In the genomic region with DNA sequence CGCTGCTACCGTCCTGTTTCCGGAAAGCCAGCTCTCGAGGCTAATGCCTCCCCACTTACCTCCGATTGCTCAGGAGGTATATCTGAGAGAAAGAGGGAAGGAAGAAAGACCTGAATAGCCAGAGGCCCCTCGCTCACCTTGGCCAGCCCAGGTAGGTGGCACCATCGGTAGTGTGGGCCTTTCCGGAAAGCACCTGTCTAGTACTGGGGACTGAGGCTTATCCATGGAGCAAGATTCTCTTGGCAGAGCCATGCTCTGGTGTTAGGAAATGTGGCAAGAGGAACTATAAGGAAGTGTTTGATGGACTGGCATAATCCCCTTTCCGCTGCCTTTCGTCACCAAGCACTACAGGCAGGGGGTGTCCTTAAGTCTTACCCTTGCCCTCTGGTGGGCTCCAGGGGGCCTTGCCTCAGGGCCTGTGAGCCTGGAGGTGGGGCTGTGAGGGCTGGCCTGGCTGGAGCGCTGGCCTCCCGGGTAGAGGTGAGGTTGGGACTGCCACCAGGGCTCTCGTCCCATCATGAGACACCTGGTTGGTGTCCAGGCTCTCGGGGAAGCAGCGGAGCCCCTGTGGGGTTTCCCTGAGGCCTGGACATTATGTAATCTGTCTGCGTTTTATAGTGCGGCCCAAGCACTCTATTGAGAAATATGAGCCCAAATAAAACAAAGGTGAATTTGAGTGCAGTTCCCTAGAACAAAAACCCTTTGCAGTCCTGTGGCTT, we compare ENCODE assay signal across 9 cellular contexts. TPM values are rescaled to one million over a fixed set of nuclear protein-coding genes. Genes with fewer than 3 reads are reported as not detected.
DNase-seq lines count a peak whose midpoint lies in the region; ATAC-seq, FAIRE-seq and TF ChIP-seq lines count a peak whose summit lies in the region.
"Had no signal": no experiment of that assay in that cellular context is flagged by ENCODE, and none has a peak within 500 bp of the region (broad histone marks: within the 10 kb centered on the region; RNA-seq: fewer than 3 reads in every experiment).

No MANE protein-coding gene starts in this region.

- no peak overlapping the region for H3K27ac ChIP-seq in astrocyte (ENCODE audit: low read depth, low read length)
- H3K27ac ChIP-seq in HepG2 (ENCODE audit: extremely low read length, insufficient read depth, low read length) = peak overlapping the region; percentile 89
- peak overlapping the region; percentile 85 for H3K27ac ChIP-seq in urinary bladder (ENCODE audit: low read depth)

- TF ChIP-seq CTCF in astrocyte (IDR thresholded peaks at IDR 0.05; ENCODE audit: insufficient read depth, low read depth, low read length) = no peak
- peak; percentile 39 for TF ChIP-seq CTCF in HepG2 (CRISPR knock-in tag; IDR thresholded peaks at IDR 0.05)
- no peak for TF ChIP-seq CTCF in BE2C (IDR thresholded peaks at IDR 0.05; ENCODE audit: low read depth, low read length)

- H3K4me3 ChIP-seq in astrocyte (ENCODE audit: insufficient read depth, low read depth, low read length) (peak overlapping the region; percentile 77), HepG2 (replicated peaks in 1 of 3; ENCODE audit: insufficient read depth in 1 of 3, low read depth in 2 of 3, low read length in 3 of 3) (peak overlapping the region; percentile 92 to 99 (median 93)), urinary bladder (ENCODE audit: low read depth, low read length) (no peak overlapping the region), BE2C (ENCODE audit: low read depth, low read length) (no peak overlapping the region)

- H3K36me3 ChIP-seq in astrocyte (ENCODE audit: insufficient read depth, low read length) = no peaks in the 10 kb centered on the region
- no peaks in the 10 kb centered on the region; a peak in 2 of 5 replicates for H3K36me3 ChIP-seq in HepG2 (replicated peaks in 1 of 2; ENCODE audit: control insufficient read depth in 1 of 2, insufficient read depth in 2 of 2, low read length in 2 of 2)
- no peaks in the 10 kb centered on the region for H3K36me3 ChIP-seq in urinary bladder (ENCODE audit: insufficient read depth)
- no peaks in the 10 kb centered on the region for H3K36me3 ChIP-seq in BE2C

- H3K4me1 ChIP-seq in astrocyte (ENCODE audit: insufficient read depth, low read length) (peaks cover 29% of the 10 kb centered on the region), HepG2 (ENCODE audit: insufficient read depth, low read length) (peaks cover 56% of the 10 kb centered on the region), urinary bladder (ENCODE audit: insufficient read depth) (no peaks in the 10 kb centered on the region), BE2C (peaks cover 6% of the 10 kb centered on the region)

- TF ChIP-seq POLR2A in HepG2 (IDR thresholded peaks at IDR 0.05; ENCODE audit: insufficient read depth in 1 of 2, low read depth in 2 of 2, low read length in 2 of 2) = 0 out of 4 replicates have a peak, but pooled peaks of 1 of the 2 experiments have one; percentile 35

- FAIRE-seq in astrocyte (lab: Jason Lieb, UNC) = no peak
- FAIRE-seq in HepG2 (lab: Jason Lieb, UNC) = peak; percentile 62
- FAIRE-seq: GM18507 had no signal

- no peak for DNase-seq in stimulated activated naive CD8-positive, alpha-beta T cell treated with anti-CD3 and anti-CD28 coated beads, Interleukin-15, Interleukin-2, amounts not matched to agents 100 U/mL and 50 U/mL, for 24 hours
- DNase-seq in astrocyte (ENCODE audit: low read depth) (peak; percentile 12), HepG2 (ENCODE audit: low spot score) (peak; percentile 57), G401 (ENCODE audit: low spot score) (no peak), BE2C (no peak)

- TF ChIP-seq RAD21 in HepG2 (CRISPR knock-in tag; IDR thresholded peaks at IDR 0.05) = no peak; the same call in 1 of the 2 replicates

- H3K9me3 ChIP-seq in astrocyte (ENCODE audit: insufficient read depth, low read depth, low read length) (no peaks in the 10 kb centered on the region), HepG2 (ENCODE audit: low read length) (no peaks in the 10 kb centered on the region), BE2C (no peaks in the 10 kb centered on the region)

- H3K4me2 ChIP-seq in astrocyte (ENCODE audit: low read length) (peak overlapping the region; percentile 95), HepG2 (ENCODE audit: low read depth, low read length) (peak overlapping the region; percentile 97)

- peaks cover 6% of the 10 kb centered on the region for H3K27me3 ChIP-seq in astrocyte (ENCODE audit: insufficient read depth, low read length)
- H3K27me3 ChIP-seq in HepG2 (ENCODE audit: control insufficient read depth in 1 of 2, insufficient read depth in 2 of 2, low read length in 2 of 2) = peaks cover 0 to 2% of the 10 kb centered on the region in 2 experiments; a peak in 1 of 5 replicates
- H3K27me3 ChIP-seq in BE2C = peaks cover 3% of the 10 kb centered on the region; the same call in 1 of the 2 replicates

- ATAC-seq in stimulated activated naive CD8-positive, alpha-beta T cell treated with anti-CD3 and anti-CD28 coated beads, Interleukin-15, Interleukin-2, amounts not matched to agents 100 U/mL and 50 U/mL, for 24 hours = no peak
- peak; percentile 25 for ATAC-seq in HepG2
- ATAC-seq in HG02763 (IDR thresholded peaks at IDR 0.05; ENCODE audit: unreplicated experiment) = no peak

- H3K27me3 Mint-ChIP-seq in stimulated activated naive CD8-positive, alpha-beta T cell treated with anti-CD3 and anti-CD28 coated beads, Interleukin-15, Interleukin-2, amounts not matched to agents 100 ng/mL and 50 ng/mL, for 24 hours = no peaks in the 10 kb centered on the region
- H3K27me3 Mint-ChIP-seq in astrocyte (ENCODE audit: low read depth, unreplicated experiment) = no peaks in the 10 kb centered on the region

- no peak overlapping the region for H3K27ac Mint-ChIP-seq in stimulated activated naive CD8-positive, alpha-beta T cell treated with anti-CD3 and anti-CD28 coated beads, Interleukin-15, Interleukin-2, amounts not matched to agents 100 ng/mL and 50 ng/mL, for 24 hours
- peak overlapping the region; percentile 53 for H3K27ac Mint-ChIP-seq in astrocyte (ENCODE audit: unreplicated experiment)

- CTCF ChIA-PET in HepG2 (lab: Yijun Ruan, JAX; ENCODE audit: low intra/inter-chr PET ratio, low total read pairs) = no interaction called here

- BruUV-seq in HepG2 (replicated peaks; lab: Mats Ljungman, UMichigan) = no TSS peak

- H3K4me1 Mint-ChIP-seq in stimulated activated naive CD8-positive, alpha-beta T cell treated with anti-CD3 and anti-CD28 coated beads, Interleukin-15, Interleukin-2, amounts not matched to agents 100 ng/mL and 50 ng/mL, for 24 hours (ENCODE audit: low read depth) = peaks cover 77% of the 10 kb centered on the region
- peaks cover 37% of the 10 kb centered on the region for H3K4me1 Mint-ChIP-seq in astrocyte (ENCODE audit: low read depth, unreplicated experiment)

- H3K79me2 ChIP-seq in astrocyte (ENCODE audit: insufficient read depth, low read length) (peaks cover 75% of the 10 kb centered on the region), HepG2 (ENCODE audit: insufficient read depth, low read length) (peaks cover 71% of the 10 kb centered on the region)

- peaks cover 12% of the 10 kb centered on the region for H3K9me3 Mint-ChIP-seq in stimulated activated naive CD8-positive, alpha-beta T cell treated with anti-CD3 and anti-CD28 coated beads, Interleukin-15, Interleukin-2, amounts not matched to agents 100 ng/mL and 50 ng/mL, for 24 hours
- H3K9me3 Mint-ChIP-seq in astrocyte (ENCODE audit: unreplicated experiment) = peaks cover 2% of the 10 kb centered on the region

- H2AFZ ChIP-seq in astrocyte (ENCODE audit: low read depth, low read length) (no peak overlapping the region), HepG2 (ENCODE audit: low read length) (no peak overlapping the region)

- TF ChIP-seq EP300 in HepG2 (IDR thresholded peaks at IDR 0.05; ENCODE audit: low read depth in 2 of 2, low read length in 2 of 2) = no peak
- TF ChIP-seq EP300 in HepG2 (CRISPR knock-in tag; IDR thresholded peaks at IDR 0.05; ENCODE audit: borderline replicate concordance) = no peak

- peak overlapping the region; percentile 88 for H3K4me3 Mint-ChIP-seq in stimulated activated naive CD8-positive, alpha-beta T cell treated with anti-CD3 and anti-CD28 coated beads, Interleukin-15, Interleukin-2, amounts not matched to agents 100 ng/mL and 50 ng/mL, for 24 hours
- peak overlapping the region; percentile 98 for H3K4me3 Mint-ChIP-seq in astrocyte (ENCODE audit: unreplicated experiment)

- H3K36me3 Mint-ChIP-seq in stimulated activated naive CD8-positive, alpha-beta T cell treated with anti-CD3 and anti-CD28 coated beads, Interleukin-15, Interleukin-2, amounts not matched to agents 100 ng/mL and 50 ng/mL, for 24 hours (ENCODE audit: low read depth) = peaks cover 15% of the 10 kb centered on the region
- peaks cover 4% of the 10 kb centered on the region for H3K36me3 Mint-ChIP-seq in astrocyte (ENCODE audit: low read depth, unreplicated experiment)

- peaks cover 69% of the 10 kb centered on the region for H4K20me1 ChIP-seq in astrocyte (ENCODE audit: insufficient read depth, low read length)
- peaks cover 12% of the 10 kb centered on the region; the same call in 1 of the 2 replicates for H4K20me1 ChIP-seq in HepG2 (ENCODE audit: insufficient read depth, low read length)

- POLR2A ChIA-PET in HepG2 (lab: Yijun Ruan, JAX) = interaction anchor here (0.7 to 5.9 kb wide), 11 partner anchors 8 to 371 kb away, joined by 3 to 61 read pairs (median 5); a partner anchor contains a TSS

- in situ Hi-C loops in HepG2 (cut with HindIII; ENCODE audit: extremely low pct_ligation_motif_present, low pct_unique_long_range_greater_than_20kb) = no loop called here
- in situ Hi-C loops in G401 (cut with HindIII; ENCODE audit: low sequenced_read_pairs) = no loop called here

- H3K9ac ChIP-seq in astrocyte (ENCODE audit: low read length) (peak overlapping the region; percentile 91), HepG2 (ENCODE audit: insufficient read depth, low read depth, low read length) (peak overlapping the region; percentile 92)

- intact Hi-C loops in HepG2 (cut with micrococcal nuclease; ENCODE audit: unreplicated experiment) = loop anchor here (1.0 to 2.0 kb wide), 2 partner anchors 44 to 87 kb away; no protein-coding TSS in a partner anchor

- WGBS in HepG2 (ENCODE audit: low lambda C conversion rate) = 5% methylated on average over 12 of the region's 17 CpGs
- WGBS in urinary bladder = 66% methylated on average over 17 of the region's 17 CpGs

RNA-seq across cellular contexts. Expression of a gene that starts 2.9 kb away (rescaled TPM):
- total RNA-seq in astrocyte (64.5 and 71.5 TPM in 2 replicates), HepG2 (2016; rRNA removed; fragmentation: Illumina TruSeq; extraction: Trizol) (10.9 and 21.7 TPM in 2 replicates), urinary bladder (21.7 TPM)
- total RNA-seq in HepG2 (2016; cell fraction: cytosol; rRNA removed; fragmentation: Illumina TruSeq; extraction: Trizol; ENCODE audit: low read depth) = 3.5 and 4.6 TPM in 2 replicates
- total RNA-seq in HepG2 (2016; cell fraction: insoluble cytoplasmic fraction; rRNA removed; fragmentation: Illumina TruSeq; extraction: Trizol) = 11.5 and 15.7 TPM in 2 replicates
- total RNA-seq in HepG2 (2016; cell fraction: membrane; rRNA removed; fragmentation: Illumina TruSeq; extraction: Trizol) = 13.0 and 15.9 TPM in 2 replicates
- 23.3 and 29.3 TPM in 2 replicates for total RNA-seq in HepG2 (2016; cell fraction: nucleus; rRNA removed; fragmentation: Illumina TruSeq; extraction: Trizol)
- polyA plus RNA-seq in HepG2 (2011; rRNA removed) (18.1 and 22.0 TPM in 2 replicates), urinary bladder (29.4 TPM)
- 17.3 and 20.7 TPM in 2 replicates for polyA plus RNA-seq in HepG2 (2011; cell fraction: cytosol; rRNA removed)
- 77.4 and 83.2 TPM in 2 replicates for polyA plus RNA-seq in HepG2 (2011; cell fraction: nucleus; rRNA removed)
- 74.4 and 83.5 TPM in 2 replicates for polyA plus RNA-seq in HepG2 (2012)
- 3.4 and 3.8 TPM in 2 replicates for polyA plus RNA-seq in HepG2 (2016; cell fraction: cytosol; fragmentation: Illumina TruSeq; extraction: Trizol; ENCODE audit: low read depth)
- polyA plus RNA-seq in HepG2 (2016; cell fraction: insoluble cytoplasmic fraction; fragmentation: Illumina TruSeq; extraction: Trizol; ENCODE audit: low read depth) = 29.7 and 48.6 TPM in 2 replicates
- 14.8 and 16.9 TPM in 2 replicates for polyA plus RNA-seq in HepG2 (2016; cell fraction: membrane; fragmentation: Illumina TruSeq; extraction: Trizol; ENCODE audit: low read depth)
- 51.1 and 51.2 TPM in 2 replicates for polyA plus RNA-seq in HepG2 (2016; cell fraction: nucleus; fragmentation: Illumina TruSeq; extraction: Trizol; ENCODE audit: insufficient read depth, low read depth)
- polyA minus RNA-seq in HepG2 (2011; rRNA and poly(A)+ RNA removed; ENCODE audit: low replicate concordance) = 16.6 and 71.5 TPM in 2 replicates
- polyA minus RNA-seq in HepG2 (2011; cell fraction: cytosol; rRNA and poly(A)+ RNA removed) = 60.8 and 68.8 TPM in 2 replicates
- 61.9 and 63.1 TPM in 2 replicates for polyA minus RNA-seq in HepG2 (2011; cell fraction: nucleus; rRNA and poly(A)+ RNA removed)
- 4.6 and 8.6 TPM in 2 replicates for total RNA-seq in G401 (2014; rRNA removed; shearing (Covaris generic))
- polyA plus RNA-seq in BE2C (2012; ENCODE audit: insufficient read depth, insufficient read length, low read depth) = 15.5 TPM

Comparison
In these comparisons a context has a peak if more than half of its experiments do, and no peak if none do; other contexts are left out.
1. DNase-seq: peak in astrocyte (single experiment) and HepG2 (single experiment); none in stimulated activated naive CD8-positive, alpha-beta T cell treated with anti-CD3 and anti-CD28 coated beads, Interleukin-15, Interleukin-2, amounts not matched to agents 100 U/mL and 50 U/mL, for 24 hours (single experiment), G401 (single experiment) and BE2C (single experiment).
2. H3K4me3 ChIP-seq: peak in astrocyte (single experiment) and HepG2 (3 of 3); none in urinary bladder (single experiment) and BE2C (single experiment).